8 cellular contexts compared by ENCODE assay signal in the genomic region with DNA sequence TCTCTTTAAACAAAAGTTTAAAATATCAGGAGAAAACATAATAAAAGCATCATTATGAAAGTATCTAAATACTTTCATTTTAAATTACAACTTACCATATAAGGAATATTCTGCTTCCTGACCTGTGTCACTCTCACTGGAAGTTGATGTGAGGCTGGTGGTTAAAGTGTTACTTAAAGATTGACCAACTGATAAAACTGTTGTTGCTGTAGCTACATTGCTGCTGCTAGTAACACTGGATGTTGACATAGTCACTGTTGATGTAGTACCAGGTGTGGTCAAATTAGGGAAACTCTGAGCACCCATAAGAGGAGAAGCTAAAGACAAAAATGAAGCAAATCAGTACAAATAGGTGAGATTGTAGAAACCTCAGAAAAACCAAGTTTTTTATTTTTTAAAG.
DNase-seq lines count a peak whose midpoint lies in the region; ATAC-seq and TF ChIP-seq lines count a peak whose summit lies in the region.

No MANE protein-coding gene starts in this region.

- H3K4me2 ChIP-seq in Karpas-422 (ENCODE audit: low read depth, low read length, poor library complexity, severe bottlenecking) (no peak overlapping the region), PC-9 (no peak overlapping the region)

- H2AFZ ChIP-seq in Karpas-422 (ENCODE audit: low read length) (no peak overlapping the region), PC-9 (no peak overlapping the region)

- TF ChIP-seq CTCF in GM10266 (IDR thresholded peaks at IDR 0.05; ENCODE audit: control insufficient read depth, insufficient read depth, low read depth, missing control alignments) (no peak), PC-9 (conservative IDR thresholded peaks at IDR 0.05) (no peak), esophagus squamous epithelium (IDR thresholded peaks at IDR 0.05) (no peak)

- H3K27ac ChIP-seq in Karpas-422 (ENCODE audit: low read length) (peak overlapping the region; percentile 69; the same call in 1 of the 2 replicates), PC-9 (no peak overlapping the region), esophagus squamous epithelium (no peak overlapping the region)

- intact Hi-C loops in PC-9 (cut with micrococcal nuclease; ENCODE audit: unreplicated experiment) (no loop called here), esophagus squamous epithelium (cut with DNase I) (no loop called here)

- DNase-seq in GM10266 (ENCODE audit: extremely low spot score) (peak; percentile 37), Karpas-422 (no peak), iris pigment epithelial cell (ENCODE audit: low read depth) (peak; percentile 25), AML-193 (lab: John Stamatoyannopoulos, UW) (no peak), PC-9 (no peak), esophagus squamous epithelium (lab: John Stamatoyannopoulos, UW) (no peak)

- H4K20me1 ChIP-seq in Karpas-422 (ENCODE audit: insufficient read depth, low read depth, low read length) (no peaks in the 10 kb centered on the region), PC-9 (ENCODE audit: insufficient read depth) (no peaks in the 10 kb centered on the region; the same call in 1 of the 2 replicates)

- no TSS peak for BruUV-seq in PC-9 (replicated peaks; lab: Mats Ljungman, UMichigan)

- POLR2A ChIA-PET in PC-9 (lab: Charles Lee; ENCODE audit: unreplicated experiment) = no interaction called here

- H3K4me1 ChIP-seq in Karpas-422 (ENCODE audit: low read length) (peaks cover 38% of the 10 kb centered on the region), PC-9 (replicated peaks; ENCODE audit: insufficient read depth) (no peaks in the 10 kb centered on the region), esophagus squamous epithelium (no peaks in the 10 kb centered on the region)

- H3K27me3 ChIP-seq in Karpas-422 (ENCODE audit: low read length) = no peaks in the 10 kb centered on the region
- no peaks in the 10 kb centered on the region for H3K27me3 ChIP-seq in PC-9 (ENCODE audit: insufficient read depth, low read depth)
- no peaks in the 10 kb centered on the region for H3K27me3 ChIP-seq in esophagus squamous epithelium

- H3K79me2 ChIP-seq in Karpas-422 (ENCODE audit: low read length) (peaks cover 60% of the 10 kb centered on the region), PC-9 (ENCODE audit: low read depth) (no peaks in the 10 kb centered on the region)

- H3K9me3 ChIP-seq in Karpas-422 (ENCODE audit: low read length) (no peaks in the 10 kb centered on the region), PC-9 (ENCODE audit: insufficient read depth, low read depth) (no peaks in the 10 kb centered on the region), esophagus squamous epithelium (no peaks in the 10 kb centered on the region)

- H3K9me2 ChIP-seq in Karpas-422 (replicated peaks; ENCODE audit: insufficient read depth, low read length) (no peaks in the 10 kb centered on the region), PC-9 (ENCODE audit: insufficient read depth) (no peaks in the 10 kb centered on the region)

- H3F3A ChIP-seq in PC-9 (ENCODE audit: insufficient read depth, low read depth) = no peaks in the 10 kb centered on the region

- H3K9ac ChIP-seq in Karpas-422 (ENCODE audit: low read length) = no peak overlapping the region

- H3K4me3 ChIP-seq in Karpas-422 (ENCODE audit: low read length) (no peak overlapping the region), PC-9 (no peak overlapping the region), esophagus squamous epithelium (no peak overlapping the region)

- CTCF ChIA-PET in PC-9 (lab: Charles Lee) = no interaction called here

- H3K36me3 ChIP-seq in Karpas-422 (ENCODE audit: insufficient read depth, low read length) = peaks cover 76% of the 10 kb centered on the region
- H3K36me3 ChIP-seq in PC-9 (ENCODE audit: low read depth) = peaks cover 23% of the 10 kb centered on the region; the same call in 1 of the 2 replicates
- H3K36me3 ChIP-seq in esophagus squamous epithelium = peaks cover 0 to 100% (median 6%) of the 10 kb centered on the region in 3 donors

- ATAC-seq in GM19468 (IDR thresholded peaks at IDR 0.05; ENCODE audit: extremely low read depth, unreplicated experiment) = peak; percentile 49
- no peak for ATAC-seq in GM19395 (IDR thresholded peaks at IDR 0.05; ENCODE audit: unreplicated experiment)

- no peak for TF ChIP-seq POLR2A in esophagus squamous epithelium (IDR thresholded peaks at IDR 0.05)

Comparison
In these comparisons a context has a peak if more than half of its experiments do, and no peak if none do; other contexts are left out.
1. DNase-seq: peak in GM10266 (single experiment) and iris pigment epithelial cell (single experiment); none in Karpas-422 (single experiment), AML-193 (0 of 2), PC-9 (0 of 2) and esophagus squamous epithelium (single experiment).